Comparison of ENCODE assay signal across 12 cellular contexts in the genomic region with DNA sequence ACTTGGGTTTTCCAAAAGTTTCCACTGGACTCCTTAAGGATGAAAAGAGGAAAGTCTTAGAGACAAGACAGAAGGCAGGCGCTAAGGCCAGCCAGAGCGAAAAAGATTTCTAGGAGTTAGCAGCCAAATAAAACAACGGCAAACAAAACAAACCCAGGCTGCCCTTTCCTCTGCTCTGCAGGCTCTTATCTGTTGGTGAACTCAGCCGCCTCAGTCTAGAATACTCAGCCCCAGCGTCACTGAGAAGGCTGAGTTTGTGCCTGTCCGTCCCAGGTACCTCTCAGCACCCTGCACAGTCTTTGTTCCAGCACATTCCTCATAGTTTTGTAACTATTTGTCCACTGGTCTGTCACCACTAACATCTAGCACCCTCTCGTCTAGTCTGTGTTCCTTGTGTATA.
DNase-seq lines count a peak whose midpoint lies in the region; ATAC-seq and TF ChIP-seq lines count a peak whose summit lies in the region.
"Had no signal": no experiment of that assay in that cellular context is flagged by ENCODE, and none has a peak within 500 bp of the region (broad histone marks: within the 10 kb centered on the region; RNA-seq: fewer than 3 reads in every experiment).

No MANE protein-coding gene starts in this region.

- intact Hi-C loops in Panc1 (cut with micrococcal nuclease; ENCODE audit: unreplicated experiment) (loop anchor here (10.0 kb wide), 1 partner anchor 105 kb away; no protein-coding TSS in a partner anchor), esophagus squamous epithelium (cut with DNase I) (no loop called here), gastrocnemius medialis (cut with DNase I; ENCODE audit: low total_unique reads) (no loop called here)

- H3K36me3 Mint-ChIP-seq in activated CD4-positive, alpha-beta T cell treated with anti-CD3 and anti-CD28 coated beads, Interleukin-2, amount 10 ng/mL, durations not matched to agents 7 days and 5 days (ENCODE audit: low read depth): peaks cover 23% of the 10 kb centered on the region
- H3K36me3 Mint-ChIP-seq: activated naive CD8-positive, alpha-beta T cell had no signal

- no peak for ATAC-seq in Panc1
- no peak for ATAC-seq in gastrocnemius medialis

- H3K4me3 Mint-ChIP-seq in activated CD4-positive, alpha-beta T cell treated with anti-CD3 and anti-CD28 coated beads, Interleukin-2, amount 10 ng/mL, durations not matched to agents 7 days and 5 days: no peak overlapping the region
- H3K4me3 Mint-ChIP-seq: activated CD4-positive, alpha-beta T cell treated with anti-CD3 and anti-CD28 coated beads, Interleukin-2, amount 10 ng/mL, durations not matched to agents 24 days and 14 days; activated naive CD8-positive, alpha-beta T cell; neural crest cell had no signal

- H3K9me3 Mint-ChIP-seq in activated CD4-positive, alpha-beta T cell treated with anti-CD3 and anti-CD28 coated beads, Interleukin-2, amount 10 ng/mL, durations not matched to agents 7 days and 5 days: peaks cover 15% of the 10 kb centered on the region

- TF ChIP-seq CTCF in Panc1 (IDR thresholded peaks at IDR 0.05) (no peak), esophagus squamous epithelium (IDR thresholded peaks at IDR 0.05) (no peak), suprapubic skin (IDR thresholded peaks at IDR 0.05) (no peak), gastrocnemius medialis (IDR thresholded peaks at IDR 0.05 in 4 of 5, conservative IDR thresholded peaks at IDR 0.05 in 1 of 5) (no peak)

- H3K27me3 ChIP-seq in Panc1 (ENCODE audit: control insufficient read depth, insufficient read depth, low read length) (no peaks in the 10 kb centered on the region), esophagus squamous epithelium (no peaks in the 10 kb centered on the region), suprapubic skin (no peaks in the 10 kb centered on the region), gastrocnemius medialis (no peaks in the 10 kb centered on the region)

- no TSS peak for BruUV-seq in Panc1 (replicated peaks; lab: Mats Ljungman, UMichigan)

- H3K36me3 ChIP-seq in Panc1 (ENCODE audit: control insufficient read depth, insufficient read depth, low read length) (no peaks in the 10 kb centered on the region), esophagus squamous epithelium (no peaks in the 10 kb centered on the region), suprapubic skin (no peaks in the 10 kb centered on the region), gastrocnemius medialis (no peaks in the 10 kb centered on the region)

- H3K4me1 ChIP-seq in Panc1 (ENCODE audit: control insufficient read depth, insufficient read depth, low read length): no peaks in the 10 kb centered on the region
- H3K4me1 ChIP-seq in esophagus squamous epithelium: peaks cover 0 to 15% (median 4%) of the 10 kb centered on the region in 3 donors
- peaks cover 9% of the 10 kb centered on the region for H3K4me1 ChIP-seq in suprapubic skin
- H3K4me1 ChIP-seq in gastrocnemius medialis: no peaks in the 10 kb centered on the region

- DNase-seq in Panc1 (ENCODE audit: low read depth, low spot score): no peak
- DNase-seq in esophagus squamous epithelium (lab: John Stamatoyannopoulos, UW): no peak
- DNase-seq in medulla oblongata (ENCODE audit: extremely low spot score): peak; percentile 27
- DNase-seq in suprapubic skin (ENCODE audit: low spot score in 2 of 2): no peak
- DNase-seq in stimulated activated CD4-positive, alpha-beta T cell treated with anti-CD3 and anti-CD28 coated beads, Interleukin-4, amount 100 ng/mL, for 1 hour: no peak
- DNase-seq in UCSD-AML1 (lab: John Stamatoyannopoulos, UW; ENCODE audit: unreplicated experiment): no peak
- DNase-seq in activated CD4-positive, alpha-beta T cell treated with anti-CD3 and anti-CD28 coated beads, Interleukin-2, amount 10 ng/mL, durations not matched to agents 7 days and 5 days: no peak
- DNase-seq in gastrocnemius medialis: no peak
- DNase-seq: activated CD4-positive, alpha-beta T cell treated with anti-CD3 and anti-CD28 coated beads, Interleukin-2, amount 10 ng/mL, durations not matched to agents 24 days and 14 days; SIG-M5 had no signal

- no peak overlapping the region for H3K27ac Mint-ChIP-seq in activated CD4-positive, alpha-beta T cell treated with anti-CD3 and anti-CD28 coated beads, Interleukin-2, amount 10 ng/mL, durations not matched to agents 7 days and 5 days
- H3K27ac Mint-ChIP-seq: activated CD4-positive, alpha-beta T cell treated with anti-CD3 and anti-CD28 coated beads, Interleukin-2, amount 10 ng/mL, durations not matched to agents 24 days and 14 days; activated naive CD8-positive, alpha-beta T cell had no signal

- CTCF ChIA-PET in Panc1 (lab: Charles Lee): no interaction called here
- CTCF ChIA-PET in activated CD4-positive, alpha-beta T cell treated with anti-CD3 and anti-CD28 coated beads, Interleukin-2, amount 10 ng/mL, durations not matched to agents 7 days and 5 days (lab: Charles Lee): interaction anchor here (1.1 to 1.9 kb wide), 6 partner anchors 11 to 173 kb away, joined by 3 to 5 read pairs (median 4); no protein-coding TSS in a partner anchor

- peaks cover 35% of the 10 kb centered on the region for H3K4me1 Mint-ChIP-seq in activated CD4-positive, alpha-beta T cell treated with anti-CD3 and anti-CD28 coated beads, Interleukin-2, amount 10 ng/mL, durations not matched to agents 7 days and 5 days

- H3K4me3 ChIP-seq in Panc1 (ENCODE audit: low read depth in 2 of 2, low read length in 2 of 2) (no peak overlapping the region), esophagus squamous epithelium (no peak overlapping the region), suprapubic skin (no peak overlapping the region), gastrocnemius medialis (no peak overlapping the region)

- no peaks in the 10 kb centered on the region for H3K27me3 Mint-ChIP-seq in activated CD4-positive, alpha-beta T cell treated with anti-CD3 and anti-CD28 coated beads, Interleukin-2, amount 10 ng/mL, durations not matched to agents 7 days and 5 days
- H3K27me3 Mint-ChIP-seq: activated CD4-positive, alpha-beta T cell treated with anti-CD3 and anti-CD28 coated beads, Interleukin-2, amount 10 ng/mL, durations not matched to agents 24 days and 14 days; activated naive CD8-positive, alpha-beta T cell had no signal

- no peak for TF ChIP-seq POLR2A in esophagus squamous epithelium (IDR thresholded peaks at IDR 0.05)
- no peak for TF ChIP-seq POLR2A in suprapubic skin (IDR thresholded peaks at IDR 0.05)
- TF ChIP-seq POLR2A in gastrocnemius medialis (IDR thresholded peaks at IDR 0.05): no peak

- TF ChIP-seq EP300 in suprapubic skin (IDR thresholded peaks at IDR 0.05): no peak

- POLR2A ChIA-PET in Panc1 (lab: Charles Lee): no interaction called here
- POLR2A ChIA-PET in activated CD4-positive, alpha-beta T cell treated with anti-CD3 and anti-CD28 coated beads, Interleukin-2, amount 10 ng/mL, durations not matched to agents 7 days and 5 days (lab: Charles Lee): no interaction called here

- in situ Hi-C loops in Panc1 (cut with HindIII; ENCODE audit: low pct_unique_long_range_greater_than_20kb, low sequenced_read_pairs) (no loop called here), gastrocnemius medialis (cut with MboI; ENCODE audit: low sequenced_read_pairs in 4 of 4) (no loop called here)

- WGBS in esophagus squamous epithelium, 2 donors: 46 to 67% methylated on average over 5 to 6 of the region's 7 CpGs
- WGBS in suprapubic skin: 74% methylated on average over 7 of the region's 7 CpGs

- H3K27ac ChIP-seq in Panc1 (ENCODE audit: low read length) (peak overlapping the region; percentile 44; the same call in 1 of the 2 replicates), esophagus squamous epithelium (peak overlapping the region in 3 of 4 donors; percentile 54 to 75 (median 71)), suprapubic skin (peak overlapping the region; percentile 33), gastrocnemius medialis (peak overlapping the region in 2 of 4 donors; percentile 8 to 57)

- no peaks in the 10 kb centered on the region for H3K9me3 ChIP-seq in Panc1 (ENCODE audit: control insufficient read depth, insufficient read depth, low read depth, low read length)
- no peaks in the 10 kb centered on the region for H3K9me3 ChIP-seq in esophagus squamous epithelium
- no peaks in the 10 kb centered on the region for H3K9me3 ChIP-seq in suprapubic skin
- no peaks in the 10 kb centered on the region for H3K9me3 ChIP-seq in gastrocnemius medialis
